Comparison of ENCODE assay signal across 1 cellular context in genomic region chr6:54194067-54194466, GRCh38.
TF ChIP-seq lines count a peak whose summit lies in the region.

No MANE protein-coding gene starts in this region.

TF ChIP-seq in WTC11, 78 proteins besides CTCF, POLR2A, EP300 and RAD21 (continued from another document):
- TF ChIP-seq FOXP4 (CRISPR knock-in tag; IDR thresholded peaks at IDR 0.05), result no peak
